12 cellular contexts compared by ENCODE assay signal in the genomic region with DNA sequence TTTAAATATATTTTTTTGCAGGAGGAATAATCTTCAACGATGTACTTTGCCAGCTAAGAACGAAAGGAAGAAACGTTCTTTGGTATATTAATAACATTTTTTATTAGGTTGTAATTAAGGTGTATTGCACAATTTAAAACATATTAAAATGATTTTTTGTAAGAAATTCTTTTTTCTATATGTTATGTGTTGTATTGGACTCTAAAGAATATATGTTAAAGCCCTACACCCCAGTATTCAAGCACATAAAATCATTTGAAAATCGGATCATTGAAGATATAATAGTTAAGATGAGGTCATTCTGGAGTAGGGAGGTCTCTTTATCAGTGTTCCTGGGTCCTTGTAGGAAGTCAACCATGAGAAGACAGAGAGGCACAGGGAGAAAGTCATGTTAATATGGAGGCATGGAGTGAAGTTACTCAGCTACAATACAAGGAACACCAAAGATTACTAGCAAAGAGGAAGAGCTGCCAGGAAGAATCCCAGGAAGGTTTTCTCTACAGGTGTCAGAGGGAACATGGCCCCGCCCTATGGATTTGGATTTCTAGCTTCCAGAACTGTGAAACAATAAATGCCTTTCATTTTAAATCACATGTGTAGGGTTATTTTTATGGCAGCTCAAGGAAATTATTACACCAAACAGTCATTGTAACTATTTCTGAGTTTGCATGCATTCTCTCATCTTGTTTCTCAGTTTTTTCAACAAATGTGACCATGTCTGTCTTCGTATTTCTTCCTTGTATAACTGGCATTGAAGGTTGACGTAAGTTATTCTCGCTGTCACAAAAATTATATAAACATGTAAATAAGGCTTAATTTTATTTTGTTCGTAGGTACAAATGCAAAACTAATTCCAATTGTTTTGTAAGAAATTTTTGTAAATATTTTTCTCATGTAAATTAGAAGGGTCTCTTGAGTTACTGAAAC.
ATAC-seq and TF ChIP-seq lines count a peak whose summit lies in the region.
"Had no signal": no experiment of that assay in that cellular context is flagged by ENCODE, and none has a peak within 500 bp of the region (broad histone marks: within the 10 kb centered on the region; RNA-seq: fewer than 3 reads in every experiment).

No MANE protein-coding gene starts in this region.

- peak overlapping the region in 2 of 10 experiments; percentile 49 to 53; a peak in 2 of 20 replicates for H3K4me3 ChIP-seq in BLaER1 treated with 17β-estradiol and CSF1 and Interleukin-3, amounts not matched to agents 10 nM and 100 nM
- H3K4me3 ChIP-seq in HUES6 (ENCODE audit: low read depth, low read length) (peak overlapping the region; percentile 17; the same call in 1 of the 2 replicates), SU-DHL-6 (ENCODE audit: insufficient read depth, low read length, poor library complexity, severe bottlenecking) (peak overlapping the region; percentile 39), neural cell (ENCODE audit: low read length) (peak overlapping the region; percentile 43)
- H3K4me3 ChIP-seq: left ventricle myocardium inferior, testis had no signal

- no peak for TF ChIP-seq EP300 in neural cell (conservative IDR thresholded peaks at IDR 0.05; ENCODE audit: poor library complexity, severe bottlenecking)

- H3K79me2 ChIP-seq in SU-DHL-6 (ENCODE audit: insufficient read depth, low read length) (no peaks in the 10 kb centered on the region; the same call in 1 of the 2 replicates), neural cell (replicated peaks; ENCODE audit: insufficient read depth, low read length) (no peaks in the 10 kb centered on the region)

- peak overlapping the region in 7 of 11 experiments; percentile 53 to 91 (median 83); a peak in 11 of 22 replicates for H3K4me2 ChIP-seq in BLaER1 treated with 17β-estradiol and CSF1 and Interleukin-3, amounts not matched to agents 10 nM and 100 nM
- H3K4me2 ChIP-seq in SU-DHL-6 (ENCODE audit: low read depth, low read length, poor library complexity, severe bottlenecking) (peak overlapping the region; percentile 81), neural cell (ENCODE audit: low read length) (no peak overlapping the region)

- no peaks in the 10 kb centered on the region for H3K27me3 ChIP-seq in BLaER1 treated with 17β-estradiol and CSF1 and Interleukin-3, amounts not matched to agents 10 nM and 100 nM
- H3K27me3 ChIP-seq in HUES6 (ENCODE audit: control insufficient read depth, insufficient read depth, low read length), result peaks cover 94% of the 10 kb centered on the region
- H3K27me3 ChIP-seq in SU-DHL-6 (ENCODE audit: low read length), result no peaks in the 10 kb centered on the region
- H3K27me3 ChIP-seq in neural cell (ENCODE audit: insufficient read depth, low read depth, low read length), result peaks cover 20% of the 10 kb centered on the region
- H3K27me3 ChIP-seq: testis had no signal

- no peak overlapping the region; a peak in 1 of 22 replicates for H3K9ac ChIP-seq in BLaER1 treated with 17β-estradiol and CSF1 and Interleukin-3, amounts not matched to agents 10 nM and 100 nM
- no peak overlapping the region for H3K9ac ChIP-seq in HUES6 (ENCODE audit: low read length)
- peak overlapping the region; percentile 64 for H3K9ac ChIP-seq in SU-DHL-6 (ENCODE audit: low read length)
- no peak overlapping the region for H3K9ac ChIP-seq in neural cell (ENCODE audit: low read length)

- ATAC-seq in HG03378 (IDR thresholded peaks at IDR 0.05; ENCODE audit: unreplicated experiment) (no peak), GM21515 (IDR thresholded peaks at IDR 0.05; ENCODE audit: unreplicated experiment) (no peak), HG03571 (IDR thresholded peaks at IDR 0.05; ENCODE audit: unreplicated experiment) (no peak), GM19023 (IDR thresholded peaks at IDR 0.05; ENCODE audit: unreplicated experiment) (no peak)
- ATAC-seq: psoas muscle had no signal

- TF ChIP-seq CTCF in SU-DHL-6 (IDR thresholded peaks at IDR 0.05; ENCODE audit: insufficient read depth, low read length, poor library complexity, severe bottlenecking), result no peak
- no peak for TF ChIP-seq CTCF in neural cell (IDR thresholded peaks at IDR 0.05; ENCODE audit: poor library complexity, severe bottlenecking)

- H3K9me3 ChIP-seq in BLaER1 treated with 17β-estradiol and CSF1 and Interleukin-3, amounts not matched to agents 10 nM and 100 nM (replicated peaks in 1 of 11), result no peaks in the 10 kb centered on the region
- H3K9me3 ChIP-seq in HUES6 (ENCODE audit: control insufficient read depth, insufficient read depth, low read depth, low read length) (no peaks in the 10 kb centered on the region), SU-DHL-6 (ENCODE audit: insufficient read depth, low read length) (no peaks in the 10 kb centered on the region), neural cell (ENCODE audit: low read length) (no peaks in the 10 kb centered on the region)
- H3K9me3 ChIP-seq: left ventricle myocardium inferior, psoas muscle, testis had no signal

- H3F3A ChIP-seq in SU-DHL-6 (ENCODE audit: insufficient read depth), result peaks cover 51% of the 10 kb centered on the region
- H3F3A ChIP-seq in neural cell (ENCODE audit: insufficient read depth, low read length, poor library complexity, severe bottlenecking), result no peaks in the 10 kb centered on the region

- H2AFZ ChIP-seq in SU-DHL-6 (ENCODE audit: low read depth, low read length, severe bottlenecking) (peak overlapping the region; percentile 7), neural cell (ENCODE audit: low read depth, low read length) (no peak overlapping the region)

- H3K27ac ChIP-seq in BLaER1 treated with 17β-estradiol and CSF1 and Interleukin-3, amounts not matched to agents 10 nM and 100 nM, result peak overlapping the region in 5 of 11 experiments; percentile 62 to 84 (median 77); a peak in 9 of 22 replicates
- H3K27ac ChIP-seq in HUES6 (ENCODE audit: low read depth, low read length), result no peak overlapping the region
- peak overlapping the region; percentile 100 for H3K27ac ChIP-seq in SU-DHL-6 (ENCODE audit: low read depth, low read length)
- H3K27ac ChIP-seq in neural cell (ENCODE audit: low read length), result no peak overlapping the region
- H3K27ac ChIP-seq: dorsolateral prefrontal cortex, left ventricle myocardium inferior, psoas muscle, testis had no signal

- no peaks in the 10 kb centered on the region for H4K20me1 ChIP-seq in BLaER1 treated with 17β-estradiol and CSF1 and Interleukin-3, amounts not matched to agents 10 nM and 100 nM
- H4K20me1 ChIP-seq in SU-DHL-6 (ENCODE audit: low read depth, low read length) (no peaks in the 10 kb centered on the region), neural cell (ENCODE audit: insufficient read depth) (no peaks in the 10 kb centered on the region)

- H3K9me2 ChIP-seq in SU-DHL-6 (replicated peaks; ENCODE audit: insufficient read depth, low read length) (no peaks in the 10 kb centered on the region), neural cell (ENCODE audit: insufficient read depth, low read length) (no peaks in the 10 kb centered on the region)

- TF ChIP-seq RAD21 in neural cell (conservative IDR thresholded peaks at IDR 0.05), result no peak

- H3K4me1 ChIP-seq in BLaER1 treated with 17β-estradiol and CSF1 and Interleukin-3, amounts not matched to agents 10 nM and 100 nM, result peaks cover 12 to 68% (median 53%) of the 10 kb centered on the region in 10 experiments
- no peaks in the 10 kb centered on the region for H3K4me1 ChIP-seq in HUES6 (ENCODE audit: control insufficient read depth, insufficient read depth, low read length)
- H3K4me1 ChIP-seq: left ventricle myocardium inferior, psoas muscle, testis had no signal

- no peaks in the 10 kb centered on the region for H3K36me3 ChIP-seq in BLaER1 treated with 17β-estradiol and CSF1 and Interleukin-3, amounts not matched to agents 10 nM and 100 nM
- H3K36me3 ChIP-seq in HUES6 (ENCODE audit: control insufficient read depth, insufficient read depth, low read length) (no peaks in the 10 kb centered on the region), SU-DHL-6 (ENCODE audit: low read length) (no peaks in the 10 kb centered on the region), neural cell (ENCODE audit: insufficient read depth, low read length) (no peaks in the 10 kb centered on the region)
- H3K36me3 ChIP-seq: left ventricle myocardium inferior had no signal

TF ChIP-seq in neural cell, 6 proteins besides CTCF, POLR2A, EP300 and RAD21:
- no peak for TF ChIP-seq EZH2 (IDR thresholded peaks at IDR 0.05; ENCODE audit: borderline replicate concordance, insufficient read depth, low read length, poor library complexity, severe bottlenecking)
- TF ChIP-seq SMC3 (conservative IDR thresholded peaks at IDR 0.05; ENCODE audit: poor library complexity), result no peak
- no peak for TF ChIP-seq REST (IDR thresholded peaks at IDR 0.05; ENCODE audit: borderline replicate concordance)
- no peak for TF ChIP-seq MXI1 (conservative IDR thresholded peaks at IDR 0.05; ENCODE audit: poor library complexity, severe bottlenecking)
- TF ChIP-seq TAF1 (IDR thresholded peaks at IDR 0.05; ENCODE audit: low read depth), result no peak
- no peak for TF ChIP-seq POLR2AphosphoS5 (IDR thresholded peaks at IDR 0.05)
